In genomic region chr3:79006077-79006476, GRCh38 we compare ENCODE assay signal across 21 cellular contexts.
"Had no signal": no experiment of that assay in that cellular context is flagged by ENCODE, and none has a peak within 500 bp of the region (broad histone marks: within the 10 kb centered on the region; RNA-seq: fewer than 3 reads in every experiment).

No MANE protein-coding gene starts in this region.

- ATAC-seq: K562 had no signal

- H3K4me3 Mint-ChIP-seq: IgD-negative memory B cell had no signal

- DNase-seq: Kasumi-1, MM.1S, NCI-H1092 treated with DMSO at 0.1 percent for 48 hours, NCI-H1436, NCI-H1694 treated with DMSO at 0.1 percent for 48 hours, NCI-H2029, NCI-H2081 treated with DMSO at 0.1 percent for 48 hours, NCI-H2171 treated with DMSO at 0.1 percent for 48 hours, NCI-H345, NCI-H446 treated with DMSO at 0.1 percent for 48 hours, NCI-H510A treated with DMSO at 0.1 percent for 48 hours, NCI-H526, NCI-H774, Right ventricle myocardium superior, RPMI8226, SIG-M5 had no signal

- H3K4me1 ChIP-seq: SJSA1 had no signal

- H3K27me3 Mint-ChIP-seq: IgD-negative memory B cell had no signal

- H3K4me2 ChIP-seq: KMS-11 had no signal

- H3K36me3 ChIP-seq: SJSA1 had no signal

- H3K27ac Mint-ChIP-seq: IgD-negative memory B cell had no signal

- H3K27ac ChIP-seq: KMS-11, SJSA1, SK-N-MC had no signal

- H3K4me3 ChIP-seq: K562, SJSA1, SK-N-MC had no signal

- H3K27me3 ChIP-seq: SJSA1 had no signal

- H3K9me3 ChIP-seq: SJSA1 had no signal

- H3K36me3 Mint-ChIP-seq: IgD-negative memory B cell had no signal
